8 cellular contexts compared by ENCODE assay signal in the genomic region with DNA sequence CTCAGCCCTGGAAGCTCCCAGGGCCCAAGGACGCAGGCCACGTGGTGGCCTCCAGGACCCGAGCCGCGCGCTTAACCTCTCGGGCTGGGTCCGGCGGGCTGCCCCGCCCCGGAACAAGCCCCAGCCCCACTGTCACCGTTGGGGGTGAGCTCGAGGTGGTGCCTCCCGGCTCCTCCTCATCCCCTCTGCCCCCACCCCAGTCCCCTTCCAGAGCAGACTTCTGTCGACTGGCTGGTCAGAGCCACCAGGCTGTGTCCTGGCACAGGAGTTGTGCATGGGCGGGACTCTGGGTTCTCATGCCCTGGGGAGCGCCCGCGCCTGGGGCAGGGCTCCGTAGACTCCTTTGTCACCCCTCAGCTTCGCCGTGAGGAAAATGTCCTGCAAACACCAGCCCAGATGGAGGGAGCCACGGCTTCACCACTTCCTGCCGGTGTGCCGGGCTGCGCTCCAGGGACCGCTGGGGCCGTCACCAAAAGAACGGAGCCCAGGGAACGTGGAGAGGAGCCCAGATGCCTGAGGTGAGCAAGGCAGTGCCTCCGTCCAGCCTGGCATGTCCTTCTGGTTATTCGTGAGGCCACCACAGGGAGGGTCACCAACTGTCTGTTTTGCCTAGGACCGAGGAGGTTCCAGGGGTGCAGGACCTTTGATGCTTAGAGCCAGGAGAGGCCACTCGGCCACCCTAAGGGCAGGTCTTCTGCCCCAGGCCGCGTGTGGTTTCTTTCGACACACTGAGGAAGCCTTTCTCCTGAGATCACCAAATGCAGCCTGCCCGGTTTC. TPM values are rescaled to one million over a fixed set of nuclear protein-coding genes. Genes with fewer than 3 reads are reported as not detected.
DNase-seq lines count a peak whose midpoint lies in the region; ATAC-seq and TF ChIP-seq lines count a peak whose summit lies in the region.

No MANE protein-coding gene starts in this region.

- peaks cover 10% of the 10 kb centered on the region for H3K4me1 ChIP-seq in OCI-LY7 (ENCODE audit: insufficient read depth, low read length, poor library complexity, severe bottlenecking)

- H3K9me3 ChIP-seq in OCI-LY7 (ENCODE audit: low read length): no peaks in the 10 kb centered on the region; the same call in 1 of the 2 replicates

- POLR2A ChIA-PET in OCI-LY7 (lab: Charles Lee): no interaction called here

- CTCF ChIA-PET in OCI-LY7 (lab: Charles Lee; ENCODE audit: unreplicated experiment): interaction anchor here (0.5 kb wide), 1 partner anchor 68 kb away, joined by 3 read pairs; no protein-coding TSS in a partner anchor

- H3K9me2 ChIP-seq in OCI-LY7 (ENCODE audit: insufficient read depth, low read length): no peaks in the 10 kb centered on the region

- H3K27ac ChIP-seq in OCI-LY7 (ENCODE audit: low read depth, low read length, poor library complexity, severe bottlenecking): no peak overlapping the region

- H3K79me2 ChIP-seq in OCI-LY7 (ENCODE audit: insufficient read depth, low read depth, low read length): no peaks in the 10 kb centered on the region

- TF ChIP-seq CTCF in OCI-LY7 (conservative IDR thresholded peaks at IDR 0.05; ENCODE audit: low read length): no peak

- intact Hi-C loops in OCI-LY7 (cut with micrococcal nuclease; ENCODE audit: unreplicated experiment): no loop called here

- H3K4me2 ChIP-seq in OCI-LY7 (ENCODE audit: low read length): peak overlapping the region; percentile 52

- no TSS peak for BruUV-seq in OCI-LY7 (replicated peaks; lab: Mats Ljungman, UMichigan)

- H4K20me1 ChIP-seq in OCI-LY7 (ENCODE audit: insufficient read depth, low read length): no peaks in the 10 kb centered on the region

- no peak overlapping the region for H3K4me3 ChIP-seq in H7 (ENCODE audit: insufficient read depth, low read depth, low read length)
- no peak overlapping the region for H3K4me3 ChIP-seq in OCI-LY7 (ENCODE audit: low read depth, low read length, poor library complexity, severe bottlenecking)

- H3K36me3 ChIP-seq in H7 (replicated peaks; ENCODE audit: control insufficient read depth, insufficient read depth, low read length) (no peaks in the 10 kb centered on the region), OCI-LY7 (ENCODE audit: insufficient read depth, low read length) (no peaks in the 10 kb centered on the region)

- H3K27me3 ChIP-seq in H7 (ENCODE audit: control insufficient read depth, insufficient read depth, low read length): peaks cover 3% of the 10 kb centered on the region; the same call in 1 of the 2 replicates

- ATAC-seq in GM18498 (IDR thresholded peaks at IDR 0.05; ENCODE audit: unreplicated experiment) (peak; percentile 93), left lobe of liver (peak; percentile 47)

- no peak overlapping the region for H2AFZ ChIP-seq in OCI-LY7 (ENCODE audit: low read length)

- peak; percentile 41 for DNase-seq in H7
- no peak for DNase-seq in OCI-LY7 (ENCODE audit: low spot score)
- DNase-seq in left lobe of liver (ENCODE audit: low spot score): peak; percentile 44
- DNase-seq in HuH-7.5 (ENCODE audit: low spot score): no peak
- DNase-seq in cerebellar nuclear complex (lab: John Stamatoyannopoulos, UW): no peak
- no peak for DNase-seq in LoVo (ENCODE audit: low spot score)
- no peak for DNase-seq in HK-2 (ENCODE audit: unreplicated experiment)

RNA-seq across cellular contexts. Expression of a gene that starts 7.1 kb away (rescaled TPM):
- total RNA-seq in H7 (2014; rRNA removed; shearing (Covaris generic)): 18.7 and 19.7 TPM in 2 replicates
- 6.4 and 9.4 TPM in 2 replicates for total RNA-seq in OCI-LY7 (2014; rRNA removed; shearing (Covaris generic))
- total RNA-seq in OCI-LY7 (2022): 5.2 and 6.5 TPM in 2 replicates
- total RNA-seq in left lobe of liver: 29.3 TPM

RNA-seq across cellular contexts. Expression of a gene that starts 36.8 kb away (rescaled TPM):
- 0.07 and 0.24 TPM in 2 replicates for total RNA-seq in H7 (2014; rRNA removed; shearing (Covaris generic))
- total RNA-seq in OCI-LY7 (2014; rRNA removed; shearing (Covaris generic)): 0.08 and 0.13 TPM in 2 replicates
- total RNA-seq in OCI-LY7 (2022) (0.53 and 1.0 TPM in 2 replicates), left lobe of liver (1.1 TPM)

Comparison
In these comparisons a context has a peak if more than half of its experiments do, and no peak if none do; other contexts are left out.
1. DNase-seq: peak in H7 (single experiment) and left lobe of liver (single experiment); none in OCI-LY7 (single experiment), HuH-7.5 (single experiment), cerebellar nuclear complex (0 of 2), LoVo (single experiment) and HK-2 (single experiment).